20 cellular contexts compared by ENCODE assay signal in the genomic region with DNA sequence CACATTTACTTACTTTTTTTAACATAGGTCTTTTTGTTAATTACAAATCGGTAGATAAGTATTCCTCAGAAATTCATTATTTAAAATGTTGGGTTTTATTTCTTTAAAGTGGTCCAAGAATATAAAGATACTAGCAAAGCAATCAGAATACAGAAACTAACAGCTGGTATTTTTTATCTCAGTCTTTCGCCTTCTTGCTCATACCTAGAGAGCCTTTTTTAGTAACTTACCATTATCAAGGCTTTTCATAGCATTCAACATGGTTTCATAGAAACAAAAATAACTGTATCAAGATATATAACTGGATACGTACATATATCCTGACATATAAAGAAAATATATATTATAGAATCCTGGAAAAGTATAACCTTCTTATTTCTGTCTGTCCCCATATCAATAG.
"Had no signal": no experiment of that assay in that cellular context is flagged by ENCODE, and none has a peak within 500 bp of the region (broad histone marks: within the 10 kb centered on the region; RNA-seq: fewer than 3 reads in every experiment).

No MANE protein-coding gene starts in this region.

- H3K27ac Mint-ChIP-seq: activated naive CD4-positive, alpha-beta T cell treated with anti-CD3 and anti-CD28 coated beads for 36 hours; activated naive CD8-positive, alpha-beta T cell treated with anti-CD3 and anti-CD28 coated beads, Interleukin-2, amount 10 ng/mL, durations not matched to agents 7 days and 5 days; effector memory CD8-positive, alpha-beta T cell; immature natural killer cell; naive thymus-derived CD4-positive, alpha-beta T cell; neural progenitor cell; stimulated activated effector memory CD8-positive, alpha-beta T cell treated with anti-CD3 and anti-CD28 coated beads, Interleukin-12 subunit alpha, Interleukin-12 subunit beta, amount 100 ng/mL, for 72 hours; stimulated activated naive CD8-positive, alpha-beta T cell treated with anti-CD3 and anti-CD28 coated beads, Interleukin-15, amount 100 ng/mL, for 72 hours; WTC11 had no signal

- DNase-seq: activated CD8-positive, alpha-beta memory T cell treated with anti-CD3 and anti-CD28 coated beads, Interleukin-2, amount 50 U/mL, for 48 hours; activated naive CD4-positive, alpha-beta T cell treated with anti-CD3 and anti-CD28 coated beads for 36 hours; activated naive CD8-positive, alpha-beta T cell treated with anti-CD3 and anti-CD28 coated beads, Interleukin-2, amount 10 ng/mL, durations not matched to agents 7 days and 5 days; activated T-cell treated with anti-CD3 and anti-CD28 coated beads, Interleukin-2, amount 50 U/mL, for 48 hours; amniotic stem cell; colonic mucosa; dorsolateral prefrontal cortex; effector memory CD8-positive, alpha-beta T cell; foreskin melanocyte; immature natural killer cell; naive thymus-derived CD4-positive, alpha-beta T cell; small intestine; stimulated activated CD4-positive, alpha-beta T cell treated with anti-CD3 and anti-CD28 coated beads, Interleukin-2, amount 100 ng/mL, for 24 hours; stimulated activated naive CD8-positive, alpha-beta T cell treated with anti-CD3 and anti-CD28 coated beads, Interleukin-15, amount 100 ng/mL, for 72 hours had no signal

- H3K27me3 Mint-ChIP-seq: activated naive CD8-positive, alpha-beta T cell treated with anti-CD3 and anti-CD28 coated beads, Interleukin-2, amount 10 ng/mL, durations not matched to agents 7 days and 5 days; effector memory CD8-positive, alpha-beta T cell had no signal

- H3K9me3 Mint-ChIP-seq: activated naive CD4-positive, alpha-beta T cell treated with anti-CD3 and anti-CD28 coated beads for 36 hours; activated naive CD8-positive, alpha-beta T cell treated with anti-CD3 and anti-CD28 coated beads, Interleukin-2, amount 10 ng/mL, durations not matched to agents 7 days and 5 days; neural progenitor cell; stimulated activated effector memory CD8-positive, alpha-beta T cell treated with anti-CD3 and anti-CD28 coated beads, Interleukin-12 subunit alpha, Interleukin-12 subunit beta, amount 100 ng/mL, for 72 hours; stimulated activated naive CD8-positive, alpha-beta T cell treated with anti-CD3 and anti-CD28 coated beads, Interleukin-15, amount 100 ng/mL, for 72 hours had no signal

- ATAC-seq: effector memory CD8-positive, alpha-beta T cell; esophagus mucosa; left lobe of liver; naive thymus-derived CD4-positive, alpha-beta T cell; sciatic nerve; stimulated activated effector memory CD8-positive, alpha-beta T cell treated with anti-CD3 and anti-CD28 coated beads, Interleukin-12 subunit alpha, Interleukin-12 subunit beta, amount 100 ng/mL, for 72 hours; stimulated activated naive CD8-positive, alpha-beta T cell treated with anti-CD3 and anti-CD28 coated beads, Interleukin-15, amount 100 ng/mL, for 72 hours; WTC11 had no signal

- H3K4me1 Mint-ChIP-seq: activated naive CD8-positive, alpha-beta T cell treated with anti-CD3 and anti-CD28 coated beads, Interleukin-2, amount 10 ng/mL, durations not matched to agents 7 days and 5 days; immature natural killer cell; naive thymus-derived CD4-positive, alpha-beta T cell; stimulated activated effector memory CD8-positive, alpha-beta T cell treated with anti-CD3 and anti-CD28 coated beads, Interleukin-12 subunit alpha, Interleukin-12 subunit beta, amount 100 ng/mL, for 72 hours; stimulated activated naive CD8-positive, alpha-beta T cell treated with anti-CD3 and anti-CD28 coated beads, Interleukin-15, amount 100 ng/mL, for 72 hours had no signal

- H3K4me3 Mint-ChIP-seq: activated naive CD4-positive, alpha-beta T cell treated with anti-CD3 and anti-CD28 coated beads for 36 hours; activated naive CD8-positive, alpha-beta T cell treated with anti-CD3 and anti-CD28 coated beads, Interleukin-2, amount 10 ng/mL, durations not matched to agents 7 days and 5 days; effector memory CD8-positive, alpha-beta T cell; immature natural killer cell; naive thymus-derived CD4-positive, alpha-beta T cell; neural progenitor cell; stimulated activated effector memory CD8-positive, alpha-beta T cell treated with anti-CD3 and anti-CD28 coated beads, Interleukin-12 subunit alpha, Interleukin-12 subunit beta, amount 100 ng/mL, for 72 hours; stimulated activated naive CD8-positive, alpha-beta T cell treated with anti-CD3 and anti-CD28 coated beads, Interleukin-15, amount 100 ng/mL, for 72 hours; WTC11 had no signal

- H3K36me3 Mint-ChIP-seq: activated naive CD8-positive, alpha-beta T cell treated with anti-CD3 and anti-CD28 coated beads, Interleukin-2, amount 10 ng/mL, durations not matched to agents 7 days and 5 days; immature natural killer cell; naive thymus-derived CD4-positive, alpha-beta T cell; stimulated activated effector memory CD8-positive, alpha-beta T cell treated with anti-CD3 and anti-CD28 coated beads, Interleukin-12 subunit alpha, Interleukin-12 subunit beta, amount 100 ng/mL, for 72 hours; WTC11 had no signal
